ENCODE assay signal across 8 cellular contexts in the genomic region with DNA sequence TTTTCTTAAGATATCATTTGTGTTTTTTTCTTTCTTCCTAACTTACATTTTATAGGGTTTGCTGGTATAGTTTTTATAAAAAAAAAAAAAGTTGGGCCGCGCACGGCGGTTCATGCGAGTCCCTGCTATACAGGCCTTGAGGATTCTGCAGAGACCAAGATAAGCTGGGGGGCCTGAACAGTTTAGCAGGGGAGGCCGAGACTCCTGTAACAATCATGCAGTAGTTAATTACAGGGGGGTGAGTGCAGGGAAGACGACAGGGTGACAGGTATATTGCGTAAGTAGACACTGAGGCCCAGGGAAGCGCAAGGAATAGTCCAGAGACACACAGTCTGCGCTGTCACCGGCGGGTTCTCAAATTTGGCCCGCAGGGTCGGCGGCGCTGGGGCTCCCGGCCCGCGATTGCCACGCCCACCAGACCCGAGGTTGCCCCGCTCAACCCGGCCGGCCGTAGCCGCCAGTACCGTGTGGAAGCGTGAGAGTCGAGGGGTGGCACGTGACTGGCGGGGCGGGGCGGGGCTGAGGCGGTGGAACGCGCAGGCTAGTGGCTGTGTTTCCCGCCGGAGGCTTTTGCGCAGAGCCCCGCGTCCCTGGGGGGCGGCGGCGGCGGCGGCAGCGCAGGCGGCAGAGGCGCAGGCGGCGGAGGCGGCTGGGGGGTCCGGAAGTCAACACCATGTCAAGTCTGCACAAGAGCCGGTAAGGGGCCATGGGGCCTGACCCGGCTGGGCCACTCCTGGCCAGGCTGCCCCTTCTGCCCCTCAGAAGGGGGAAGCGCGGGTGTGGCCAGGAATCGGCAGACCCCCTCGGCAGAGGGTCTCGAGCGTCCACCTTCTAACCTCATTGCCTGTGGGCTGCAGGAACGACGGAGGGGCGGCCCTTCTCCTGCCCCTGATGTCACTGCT. TPM values are rescaled to one million over a fixed set of nuclear protein-coding genes. Genes with fewer than 3 reads are reported as not detected.
DNase-seq lines count a peak whose midpoint lies in the region; ATAC-seq and TF ChIP-seq lines count a peak whose summit lies in the region.

A gene with protein sequence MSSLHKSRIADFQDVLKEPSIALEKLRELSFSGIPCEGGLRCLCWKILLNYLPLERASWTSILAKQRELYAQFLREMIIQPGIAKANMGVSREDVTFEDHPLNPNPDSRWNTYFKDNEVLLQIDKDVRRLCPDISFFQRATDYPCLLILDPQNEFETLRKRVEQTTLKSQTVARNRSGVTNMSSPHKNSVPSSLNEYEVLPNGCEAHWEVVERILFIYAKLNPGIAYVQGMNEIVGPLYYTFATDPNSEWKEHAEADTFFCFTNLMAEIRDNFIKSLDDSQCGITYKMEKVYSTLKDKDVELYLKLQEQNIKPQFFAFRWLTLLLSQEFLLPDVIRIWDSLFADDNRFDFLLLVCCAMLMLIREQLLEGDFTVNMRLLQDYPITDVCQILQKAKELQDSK (plus strand): TSS at position 573 of the 902 bp plus-strand sequence. CDS start 101 bp downstream, at position 674.

- TF ChIP-seq CTCF in left ventricle myocardium inferior (IDR thresholded peaks at IDR 0.05; ENCODE audit: borderline replicate concordance) (no peak), prostate gland (IDR thresholded peaks at IDR 0.05) (peak in 2 of 4 experiments; percentile 9 to 16), upper lobe of right lung (IDR thresholded peaks at IDR 0.05) (no peak)

- peak; percentile 80 for TF ChIP-seq POLR2A in GM15510 (IDR thresholded peaks at IDR 0.05; ENCODE audit: borderline replicate concordance, extremely low read depth, insufficient read length)
- TF ChIP-seq POLR2A in prostate gland (IDR thresholded peaks at IDR 0.05): peak; percentile 39

- H3K4me1 Mint-ChIP-seq in T-helper 17 cell: peaks cover 14% of the 10 kb centered on the region

- H3K36me3 Mint-ChIP-seq in T-helper 17 cell (ENCODE audit: low read depth): no peaks in the 10 kb centered on the region

- H3K27ac ChIP-seq in left ventricle myocardium inferior (replicated peaks) (peak within 1 kb of the TSS; percentile 94), prostate gland (peak within 1 kb of the TSS; percentile 89 to 92), upper lobe of right lung (peak within 1 kb of the TSS; percentile 84)

- peak within 1 kb of the TSS; percentile 97 for H3K4me3 Mint-ChIP-seq in T-helper 17 cell

- H3K27me3 ChIP-seq in left ventricle myocardium inferior (ENCODE audit: low read depth): no peaks in the 10 kb centered on the region
- no peaks in the 10 kb centered on the region for H3K27me3 ChIP-seq in prostate gland (replicated peaks; ENCODE audit: insufficient read depth)
- no peaks in the 10 kb centered on the region for H3K27me3 ChIP-seq in upper lobe of right lung

- peak within 1 kb of the TSS; percentile 82 for H3K27ac Mint-ChIP-seq in T-helper 17 cell

- H3K4me3 ChIP-seq in left ventricle myocardium inferior (peak within 1 kb of the TSS; percentile 100), prostate gland (peak within 1 kb of the TSS; percentile 95 to 96), upper lobe of right lung (peak within 1 kb of the TSS; percentile 85)

- WGBS in prostate gland: 4% methylated on average over 62 of the region's 64 CpGs

- peaks cover 28% of the 10 kb centered on the region for H3K36me3 ChIP-seq in left ventricle myocardium inferior
- peaks cover under 1 to 5% of the 10 kb centered on the region in 2 donors for H3K36me3 ChIP-seq in prostate gland
- peaks cover 15% of the 10 kb centered on the region for H3K36me3 ChIP-seq in upper lobe of right lung

- intact Hi-C loops in left ventricle myocardium inferior (cut with micrococcal nuclease) (no loop called here), prostate gland (cut with DNase I) (loop anchor here (2.0 kb wide), 1 partner anchor 16 kb away; the partner anchor contains the start of gene ZER1), upper lobe of right lung (cut with DNase I) (no loop called here)

- H3K27me3 Mint-ChIP-seq in T-helper 17 cell: no peaks in the 10 kb centered on the region

- H3K4me1 ChIP-seq in left ventricle myocardium inferior: peaks cover 21% of the 10 kb centered on the region
- H3K4me1 ChIP-seq in prostate gland (replicated peaks): peaks cover 7% of the 10 kb centered on the region
- H3K4me1 ChIP-seq in upper lobe of right lung: peaks cover 10% of the 10 kb centered on the region

- DNase-seq in NCI-H1694 treated with DMSO at 0.1 percent for 48 hours (lab: John Stamatoyannopoulos, UW): peak; percentile 55
- peak; percentile 87 to 90 (median 88) for DNase-seq in T-helper 17 cell
- DNase-seq in amniotic stem cell (lab: John Stamatoyannopoulos, UW): peak; percentile 48
- peak; percentile 93 for DNase-seq in left ventricle myocardium inferior
- peak; percentile 85 for DNase-seq in prostate gland (ENCODE audit: low spot score)
- DNase-seq in upper lobe of right lung: peak; percentile 96

- ATAC-seq in HG02884 (IDR thresholded peaks at IDR 0.05; ENCODE audit: unreplicated experiment) (peak; percentile 82), T-helper 17 cell (peak; percentile 98), upper lobe of right lung (peak; percentile 99)

- H3K9me3 ChIP-seq in T-helper 17 cell (ENCODE audit: control insufficient read depth, low read length, poor library complexity, severe bottlenecking) (no peaks in the 10 kb centered on the region), left ventricle myocardium inferior (replicated peaks) (peaks cover under 1% of the 10 kb centered on the region), prostate gland (no peaks in the 10 kb centered on the region), upper lobe of right lung (no peaks in the 10 kb centered on the region)

RNA-seq across cellular contexts. Expression of the gene that starts here (rescaled TPM):
- 10 to 100 TPM; 21.6 to 30.8 TPM for total RNA-seq in T-helper 17 cell
- 17.9 TPM for total RNA-seq in left ventricle myocardium inferior
- total RNA-seq in prostate gland: 10 to 100 TPM; 23.5 to 29.4 TPM
- 27.1 TPM for total RNA-seq in upper lobe of right lung

Comparison
In these comparisons a context has a peak if more than half of its experiments do, and no peak if none do; other contexts are left out.
1. Peak in every context shown above with its lines: DNase-seq, ATAC-seq, H3K4me3 ChIP-seq and H3K27ac ChIP-seq.